ENCODE assay signal across 8 cellular contexts in genomic region chr3:45760878-45761711, GRCh38. TPM values are rescaled to one million over a fixed set of nuclear protein-coding genes. Genes with fewer than 3 reads are reported as not detected.
DNase-seq lines count a peak whose midpoint lies in the region; ATAC-seq, FAIRE-seq and TF ChIP-seq lines count a peak whose summit lies in the region.

No MANE protein-coding gene starts in this region.

- H3K27me3 Mint-ChIP-seq in CD4-positive, alpha-beta memory T cell: peaks cover 0 to 4% of the 10 kb centered on the region in 2 donors
- peaks cover 3% of the 10 kb centered on the region for H3K27me3 Mint-ChIP-seq in H9 (ENCODE audit: low read depth)
- H3K27me3 Mint-ChIP-seq in osteocyte (ENCODE audit: unreplicated experiment): peaks cover 9% of the 10 kb centered on the region

- no peaks in the 10 kb centered on the region for H3K36me3 Mint-ChIP-seq in CD4-positive, alpha-beta memory T cell
- no peaks in the 10 kb centered on the region for H3K36me3 Mint-ChIP-seq in H9 (ENCODE audit: insufficient read depth in 1 of 3, low read depth in 3 of 3)
- H3K36me3 Mint-ChIP-seq in osteocyte (ENCODE audit: unreplicated experiment): no peaks in the 10 kb centered on the region

- H2BK20ac ChIP-seq in H9 (ENCODE audit: low read depth, low read length, poor library complexity, severe bottlenecking): no peak overlapping the region

- no peak overlapping the region for H4K5ac ChIP-seq in H9 (ENCODE audit: insufficient read length, low read depth, low read length)

- no peaks in the 10 kb centered on the region for H3K4me1 ChIP-seq in CD4-positive, alpha-beta memory T cell (ENCODE audit: insufficient read depth, low read length)
- H3K4me1 ChIP-seq in H9 (ENCODE audit: insufficient read depth, low read length): no peaks in the 10 kb centered on the region

- H3K23ac ChIP-seq in H9 (ENCODE audit: insufficient read length, low read depth, low read length): no peak overlapping the region

- no peaks in the 10 kb centered on the region for H3K27me3 ChIP-seq in CD4-positive, alpha-beta memory T cell (ENCODE audit: insufficient read depth, low read length)
- H3K27me3 ChIP-seq in H9 (ENCODE audit: insufficient read depth, low read length): no peaks in the 10 kb centered on the region

- intact Hi-C loops in CD4-positive, alpha-beta memory T cell (cut with micrococcal nuclease): loop anchor here (1.0 to 10.0 kb wide), 2 partner anchors 318 to 614 kb away; partner anchors contain the start of gene CCR5

- H3K79me1 ChIP-seq in H9 (ENCODE audit: insufficient read depth, low read depth, low read length, poor library complexity, severe bottlenecking): no peaks in the 10 kb centered on the region

- no peak overlapping the region for H3K27ac ChIP-seq in CD4-positive, alpha-beta memory T cell (ENCODE audit: low read depth, low read length)
- no peak overlapping the region for H3K27ac ChIP-seq in H9 (ENCODE audit: insufficient read length, low read depth, low read length)

- no peak overlapping the region for H2BK120ac ChIP-seq in H9 (ENCODE audit: low read depth, low read length, poor library complexity, severe bottlenecking)

- H4K20me1 ChIP-seq in H9 (ENCODE audit: control insufficient read depth, insufficient read depth, insufficient read length): no peaks in the 10 kb centered on the region

- no peak overlapping the region for H2BK12ac ChIP-seq in H9 (ENCODE audit: insufficient read length, low read depth, low read length)

- peaks cover 0 to 4% (median 3%) of the 10 kb centered on the region in 4 donors for H3K4me1 Mint-ChIP-seq in CD4-positive, alpha-beta memory T cell
- H3K4me1 Mint-ChIP-seq in H9 (peaks cover 26% of the 10 kb centered on the region in 2 experiments), osteocyte (ENCODE audit: unreplicated experiment) (peaks cover 10% of the 10 kb centered on the region)

- H3K79me2 ChIP-seq in H9 (ENCODE audit: insufficient read depth, low read length): no peaks in the 10 kb centered on the region

- H2AK5ac ChIP-seq in H9 (ENCODE audit: insufficient read length, low read length): no peak overlapping the region

- no peak overlapping the region for H3K4me2 ChIP-seq in H9 (ENCODE audit: insufficient read depth, insufficient read length, low read length)

- DNase-seq in CD4-positive, alpha-beta memory T cell: peak in 4 of 5 donors; percentile 30 to 43 (median 34)
- DNase-seq in H9: peak; percentile 88
- DNase-seq in NCI-H774 (lab: John Stamatoyannopoulos, UW): peak; percentile 14
- peak; percentile 17 for DNase-seq in activated T-cell treated with anti-CD3 and anti-CD28 coated beads for 48 hours (ENCODE audit: low read depth)
- DNase-seq in frontal cortex (ENCODE audit: low spot score in 2 of 2): peak; percentile 34 to 74
- DNase-seq in osteocyte (ENCODE audit: extremely low spot score, unreplicated experiment): peak; percentile 79
- DNase-seq in NCI-H1694 treated with DMSO at 0.1 percent for 48 hours (lab: John Stamatoyannopoulos, UW): no peak

- TF ChIP-seq CTCF in H9 (conservative IDR thresholded peaks at IDR 0.05) (peak; percentile 80), osteocyte (IDR thresholded peaks at IDR 0.05) (peak; percentile 76)

- no peak overlapping the region for H3K14ac ChIP-seq in H9 (ENCODE audit: insufficient read depth, low read length)

- no peaks in the 10 kb centered on the region for H3K9me3 ChIP-seq in CD4-positive, alpha-beta memory T cell (ENCODE audit: control insufficient read depth in 1 of 2, low read length in 2 of 2)
- H3K9me3 ChIP-seq in H9 (ENCODE audit: control insufficient read depth, low read depth, low read length): no peaks in the 10 kb centered on the region

- H2BK5ac ChIP-seq in H9 (ENCODE audit: insufficient read length, low read length): no peak overlapping the region

- no peak overlapping the region for H2AFZ ChIP-seq in H9 (ENCODE audit: low read length)

- CTCF ChIA-PET in CD4-positive, alpha-beta memory T cell (lab: Charles Lee; ENCODE audit: partially characterized antibody): interaction anchor here (0.8 to 6.4 kb wide), 12 partner anchors 10 to 318 kb away, joined by 3 to 65 read pairs (median 4); partner anchors contain the start of gene CXCR6

- H3K36me3 ChIP-seq in CD4-positive, alpha-beta memory T cell (ENCODE audit: insufficient read depth, low read length): no peaks in the 10 kb centered on the region

- no peak overlapping the region for H3K4me3 Mint-ChIP-seq in CD4-positive, alpha-beta memory T cell
- H3K4me3 Mint-ChIP-seq in H9: no peak overlapping the region
- H3K4me3 Mint-ChIP-seq in osteocyte (ENCODE audit: unreplicated experiment): no peak overlapping the region

- H3K9me3 Mint-ChIP-seq in CD4-positive, alpha-beta memory T cell: no peaks in the 10 kb centered on the region
- peaks cover 0 to 2% of the 10 kb centered on the region in 2 experiments; a peak in 1 of 5 replicates for H3K9me3 Mint-ChIP-seq in H9
- H3K9me3 Mint-ChIP-seq in osteocyte (ENCODE audit: unreplicated experiment): no peaks in the 10 kb centered on the region

- H3K4ac ChIP-seq in H9 (ENCODE audit: low read depth, low read length): no peak overlapping the region

- no peak overlapping the region for H4K8ac ChIP-seq in H9 (replicated peaks; ENCODE audit: insufficient read length, low read depth, low read length)

- no peak overlapping the region for H4K91ac ChIP-seq in H9 (ENCODE audit: insufficient read length, low read depth, low read length)

- FAIRE-seq in frontal cortex (lab: Jason Lieb, UNC): no peak

- H3K18ac ChIP-seq in H9 (ENCODE audit: insufficient read length, low read depth, low read length): no peak overlapping the region

- H2BK15ac ChIP-seq in H9 (ENCODE audit: low read depth, low read length): no peak overlapping the region

- no peak overlapping the region for H3K56ac ChIP-seq in H9 (ENCODE audit: insufficient read length, low read depth, low read length)

- no peaks in the 10 kb centered on the region for H3K23me2 ChIP-seq in H9 (ENCODE audit: insufficient read length, low read depth, low read length, poor library complexity, severe bottlenecking)

- peak overlapping the region in 1 of 7 donors; percentile 8 for H3K27ac Mint-ChIP-seq in CD4-positive, alpha-beta memory T cell
- H3K27ac Mint-ChIP-seq in H9 (peak overlapping the region in 1 of 3 experiments; percentile 77; a peak in 3 of 7 replicates), osteocyte (ENCODE audit: unreplicated experiment) (no peak overlapping the region)

- no peak overlapping the region for H3K4me3 ChIP-seq in CD4-positive, alpha-beta memory T cell (ENCODE audit: low read length in 2 of 2)

- no peak for ATAC-seq in HG02970 (IDR thresholded peaks at IDR 0.05; ENCODE audit: low FRiP score, unreplicated experiment)

- POLR2A ChIA-PET in CD4-positive, alpha-beta memory T cell (lab: Charles Lee; ENCODE audit: partially characterized antibody): no interaction called here

- no peak overlapping the region for H3T11ph ChIP-seq in H9 (ENCODE audit: low read length)

- WGBS in H9 (ENCODE audit: extremely low coverage, insufficient read length, low lambda C conversion rate): no CpG with 5 or more reads among the region's 14 CpGs

- no peak overlapping the region for H3K9ac ChIP-seq in H9 (ENCODE audit: extremely low read depth, insufficient read length, low read length)

RNA-seq across cellular contexts. Expression of gene SLC6A20, which starts 35.2 kb away (rescaled TPM):
- total RNA-seq in CD4-positive, alpha-beta memory T cell: not detected
- under 1 TPM in 1 of 2 donors, not detected in 1; 0.41 TPM for polyA plus RNA-seq in CD4-positive, alpha-beta memory T cell
- 0.09 and 0.20 TPM in 2 replicates for total RNA-seq in H9 (2021)
- total RNA-seq in frontal cortex: 3.3 TPM
- total RNA-seq in osteocyte: not detected in 2 replicates
